ENCODE assay signal across 14 cellular contexts in the genomic region with DNA sequence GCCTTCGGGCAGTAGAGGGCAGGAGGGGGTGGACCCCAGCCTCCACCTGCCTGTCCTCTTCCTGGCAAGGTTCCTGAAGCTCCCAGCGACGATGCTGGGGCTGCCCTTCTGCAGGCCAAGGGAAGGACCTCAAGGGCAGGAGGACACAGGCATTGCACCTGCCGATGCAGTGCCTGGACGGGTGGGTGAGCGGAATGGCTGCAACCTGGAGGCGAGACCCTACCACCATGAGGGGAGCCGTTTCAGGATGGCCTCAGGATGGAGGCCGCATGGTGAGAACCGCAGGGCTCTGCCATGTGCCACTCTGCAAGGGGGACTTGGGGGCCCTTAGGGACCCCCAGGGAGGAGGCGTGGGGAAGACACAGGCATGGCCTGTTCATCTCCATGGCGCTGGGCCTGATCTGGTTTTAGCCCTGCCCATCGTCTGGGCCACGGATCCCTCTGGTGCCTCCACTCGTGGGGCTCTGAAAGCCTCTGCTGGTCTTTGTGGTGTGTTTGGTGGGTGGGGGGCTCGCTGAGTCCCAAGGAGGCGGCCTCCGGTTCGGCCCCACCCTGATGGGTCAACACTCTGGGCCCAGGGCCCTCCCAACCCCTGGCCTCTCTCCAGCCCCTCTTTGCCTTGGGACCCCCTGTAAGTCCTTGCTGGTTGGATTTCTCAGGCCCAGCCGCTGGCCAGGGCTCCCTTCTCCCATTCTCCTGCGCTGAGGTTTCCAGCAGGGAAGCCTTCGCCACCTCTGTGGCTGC. TPM values are rescaled to one million over a fixed set of nuclear protein-coding genes. Genes with fewer than 3 reads are reported as not detected.
DNase-seq lines count a peak whose midpoint lies in the region; ATAC-seq, FAIRE-seq and TF ChIP-seq lines count a peak whose summit lies in the region.
"Had no signal": no experiment of that assay in that cellular context is flagged by ENCODE, and none has a peak within 500 bp of the region (broad histone marks: within the 10 kb centered on the region; RNA-seq: fewer than 3 reads in every experiment).

No MANE protein-coding gene starts in this region.

- CTCF ChIA-PET in activated CD8-positive, alpha-beta T cell treated with anti-CD3 and anti-CD28 coated beads, Interleukin-2, amount 10 ng/mL, durations not matched to agents 7 days and 5 days (lab: Charles Lee) = interaction anchor here (0.8 to 3.1 kb wide), 15 partner anchors 9 to 305 kb away, joined by 3 to 21 read pairs (median 5); partner anchors contain the start of gene TNNI2

- peak overlapping the region; percentile 7 to 60 for H3K4me3 Mint-ChIP-seq in CD14-positive monocyte
- peak overlapping the region; percentile 99 for H3K4me3 Mint-ChIP-seq in activated CD8-positive, alpha-beta T cell treated with anti-CD3 and anti-CD28 coated beads, Interleukin-2, amount 10 ng/mL, durations not matched to agents 7 days and 5 days

- POLR2A ChIA-PET in activated CD8-positive, alpha-beta T cell treated with anti-CD3 and anti-CD28 coated beads, Interleukin-2, amount 10 ng/mL, durations not matched to agents 7 days and 5 days (lab: Charles Lee) = interaction anchor here (0.6 to 3.8 kb wide), 7 partner anchors 10 to 96 kb away, joined by 3 to 16 read pairs (median 4); partner anchors contain the start of gene MRPL23

- peak overlapping the region; percentile 45 for H3K27ac ChIP-seq in muscle layer of duodenum (ENCODE audit: low read length)
- H3K27ac ChIP-seq: PC-9 had no signal

- H3K4me1 ChIP-seq in muscle layer of duodenum (ENCODE audit: control insufficient read depth in 1 of 2, insufficient read depth in 2 of 2, low read length in 2 of 2) = no peaks in the 10 kb centered on the region

- peaks cover 21 to 32% of the 10 kb centered on the region in 2 donors for H3K36me3 Mint-ChIP-seq in CD14-positive monocyte
- H3K36me3 Mint-ChIP-seq in activated CD8-positive, alpha-beta T cell treated with anti-CD3 and anti-CD28 coated beads, Interleukin-2, amount 10 ng/mL, durations not matched to agents 7 days and 5 days (ENCODE audit: low read depth) = peaks cover 24% of the 10 kb centered on the region

- no peak for TF ChIP-seq CTCF in CD14-positive monocyte (IDR thresholded peaks at IDR 0.05)

- H3K4me3 ChIP-seq in muscle layer of duodenum (ENCODE audit: low read depth in 1 of 2, low read length in 2 of 2) = no peak overlapping the region
- H3K4me3 ChIP-seq: PC-9 had no signal

- H3K27ac Mint-ChIP-seq in CD14-positive monocyte = peak overlapping the region; percentile 99 to 100 (median 100)
- peak overlapping the region; percentile 98 for H3K27ac Mint-ChIP-seq in activated CD8-positive, alpha-beta T cell treated with anti-CD3 and anti-CD28 coated beads, Interleukin-2, amount 10 ng/mL, durations not matched to agents 7 days and 5 days
- H3K27ac Mint-ChIP-seq: progenitor cell of endocrine pancreas had no signal

- peaks cover 0 to 4% (median 0%) of the 10 kb centered on the region in 3 donors for H3K27me3 Mint-ChIP-seq in CD14-positive monocyte (ENCODE audit: low read depth in 3 of 3)
- H3K27me3 Mint-ChIP-seq in activated CD8-positive, alpha-beta T cell treated with anti-CD3 and anti-CD28 coated beads, Interleukin-2, amount 10 ng/mL, durations not matched to agents 7 days and 5 days (ENCODE audit: low read depth) = peaks cover 5% of the 10 kb centered on the region

- no peaks in the 10 kb centered on the region for H3K27me3 ChIP-seq in muscle layer of duodenum (ENCODE audit: low read depth, low read length)

- intact Hi-C loops in CD14-positive monocyte (cut with micrococcal nuclease) = loop anchor here in 1 of 2 donors (5.0 kb wide), 2 partner anchors 69 to 89 kb away; partner anchors contain the start of gene CTSD

- no peak for DNase-seq in CD14-positive monocyte (ENCODE audit: low spot score)
- no peak for DNase-seq in GM19239 (ENCODE audit: insufficient read length, low spot score)
- DNase-seq in activated CD8-positive, alpha-beta T cell treated with anti-CD3 and anti-CD28 coated beads, Interleukin-2, amount 10 ng/mL, durations not matched to agents 7 days and 5 days = no peak
- DNase-seq in cerebellum (ENCODE audit: low spot score) = no peak
- no peak for DNase-seq in anterior cingulate cortex (lab: John Stamatoyannopoulos, UW)
- no peak for DNase-seq in inferior parietal cortex (ENCODE audit: extremely low spot score)
- DNase-seq: C1 segment of cervical spinal cord, mesenchymal stem cell, NCI-H2171 treated with DMSO at 0.1 percent for 48 hours, PC-9 had no signal

- H3K36me3 ChIP-seq in muscle layer of duodenum (ENCODE audit: control insufficient read depth in 1 of 2, insufficient read depth in 2 of 2, low read length in 2 of 2) = no peaks in the 10 kb centered on the region

- H3K9me3 ChIP-seq in muscle layer of duodenum (ENCODE audit: control insufficient read depth in 1 of 2, low read length in 2 of 2) = no peaks in the 10 kb centered on the region

- H3K4me1 Mint-ChIP-seq in CD14-positive monocyte = peaks cover 86% of the 10 kb centered on the region
- peaks cover 74% of the 10 kb centered on the region for H3K4me1 Mint-ChIP-seq in activated CD8-positive, alpha-beta T cell treated with anti-CD3 and anti-CD28 coated beads, Interleukin-2, amount 10 ng/mL, durations not matched to agents 7 days and 5 days (ENCODE audit: low read depth)

- peak; percentile 8 for FAIRE-seq in GM19239 (lab: Jason Lieb, UNC)

- ATAC-seq in activated CD8-positive, alpha-beta T cell treated with anti-CD3 and anti-CD28 coated beads, Interleukin-2, amount 10 ng/mL, durations not matched to agents 7 days and 5 days = no peak
- no peak for ATAC-seq in HG03469 (IDR thresholded peaks at IDR 0.05; ENCODE audit: unreplicated experiment)

- H3K9me3 Mint-ChIP-seq in CD14-positive monocyte = no peaks in the 10 kb centered on the region
- no peaks in the 10 kb centered on the region for H3K9me3 Mint-ChIP-seq in activated CD8-positive, alpha-beta T cell treated with anti-CD3 and anti-CD28 coated beads, Interleukin-2, amount 10 ng/mL, durations not matched to agents 7 days and 5 days (ENCODE audit: insufficient read depth)

RNA-seq across cellular contexts. Expression of gene LSP1, which starts 1.3 kb away (rescaled TPM):
- polyA plus RNA-seq in CD14-positive monocyte = 100 to 1,000 TPM; 542 to 646 TPM
- 100 to 1,000 TPM; 463 to 477 TPM for total RNA-seq in activated CD8-positive, alpha-beta T cell treated with anti-CD3 and anti-CD28 coated beads, Interleukin-2, amount 10 ng/mL, durations not matched to agents 7 days and 5 days
- 0.82 TPM for total RNA-seq in cerebellum
- total RNA-seq: progenitor cell of endocrine pancreas had no signal

RNA-seq across cellular contexts. Expression of gene TNNI2, which starts 12.8 kb away (rescaled TPM):
- 10 to 100 TPM; 11.4 to 11.7 TPM for polyA plus RNA-seq in CD14-positive monocyte
- total RNA-seq in activated CD8-positive, alpha-beta T cell treated with anti-CD3 and anti-CD28 coated beads, Interleukin-2, amount 10 ng/mL, durations not matched to agents 7 days and 5 days = under 1 TPM in 1 of 2 experiments, not detected in 1; 0.50 TPM
- total RNA-seq in cerebellum = not detected

RNA-seq across cellular contexts. Expression of gene SYT8, which starts 16.8 kb away (rescaled TPM):
- not detected for polyA plus RNA-seq in CD14-positive monocyte
- total RNA-seq in activated CD8-positive, alpha-beta T cell treated with anti-CD3 and anti-CD28 coated beads, Interleukin-2, amount 10 ng/mL, durations not matched to agents 7 days and 5 days = not detected
- not detected for total RNA-seq in cerebellum

RNA-seq across cellular contexts. Expression of gene PRR33, which starts 40.1 kb away (rescaled TPM):
- polyA plus RNA-seq in CD14-positive monocyte = not detected
- total RNA-seq in activated CD8-positive, alpha-beta T cell treated with anti-CD3 and anti-CD28 coated beads, Interleukin-2, amount 10 ng/mL, durations not matched to agents 7 days and 5 days = under 1 TPM in 1 of 2 experiments, not detected in 1; 0.08 TPM
- not detected for total RNA-seq in cerebellum
- total RNA-seq: esophagus mucosa, PC-9, progenitor cell of endocrine pancreas had no signal

Comparison
In these comparisons a context has a peak if more than half of its experiments do, and no peak if none do; other contexts are left out.
1. RNA of gene LSP1, which starts 1.3 kb away (total RNA-seq): 463 to 477 TPM in activated CD8-positive, alpha-beta T cell treated with anti-CD3 and anti-CD28 coated beads, Interleukin-2, amount 10 ng/mL, durations not matched to agents 7 days and 5 days; 0.82 TPM in cerebellum (single experiment); every median in the first group is over 100 times any median in the second.